Comparison of ENCODE assay signal across 8 cellular contexts in genomic region chr16:96935-97381, GRCh38. TPM values are rescaled to one million over a fixed set of nuclear protein-coding genes. Genes with fewer than 3 reads are reported as not detected.
DNase-seq lines count a peak whose midpoint lies in the region; ATAC-seq and TF ChIP-seq lines count a peak whose summit lies in the region.

No MANE protein-coding gene starts in this region.

- no peak overlapping the region for H3K18ac ChIP-seq in H9 (ENCODE audit: insufficient read length, low read depth, low read length)

- no peaks in the 10 kb centered on the region for H3K9me3 ChIP-seq in H9 (ENCODE audit: control insufficient read depth, low read depth, low read length)

- H4K20me1 ChIP-seq in H9 (ENCODE audit: control insufficient read depth, insufficient read depth, insufficient read length): no peaks in the 10 kb centered on the region

- H3K4me1 Mint-ChIP-seq in H9: peaks cover 0 to 2% of the 10 kb centered on the region in 2 experiments; a peak in 1 of 4 replicates
- H3K4me1 Mint-ChIP-seq in activated naive CD8-positive, alpha-beta T cell treated with anti-CD3 and anti-CD28 coated beads, Interleukin-2, amount 10 ng/mL, durations not matched to agents 7 days and 5 days: peaks cover 5% of the 10 kb centered on the region

- H3K9me3 Mint-ChIP-seq in H9: no peaks in the 10 kb centered on the region; a peak in 1 of 5 replicates
- no peaks in the 10 kb centered on the region for H3K9me3 Mint-ChIP-seq in activated naive CD8-positive, alpha-beta T cell treated with anti-CD3 and anti-CD28 coated beads, Interleukin-2, amount 10 ng/mL, durations not matched to agents 7 days and 5 days

- H3K4me2 ChIP-seq in H9 (ENCODE audit: insufficient read depth, insufficient read length, low read length): no peak overlapping the region

- H3K27me3 ChIP-seq in H9 (ENCODE audit: insufficient read depth, low read length): no peaks in the 10 kb centered on the region

- H3K4me1 ChIP-seq in H9 (ENCODE audit: insufficient read depth, low read length): no peaks in the 10 kb centered on the region

- H2BK20ac ChIP-seq in H9 (ENCODE audit: low read depth, low read length, poor library complexity, severe bottlenecking): no peak overlapping the region

- H3K56ac ChIP-seq in H9 (ENCODE audit: insufficient read length, low read depth, low read length): no peak overlapping the region

- H3K79me2 ChIP-seq in H9 (ENCODE audit: insufficient read depth, low read length): no peaks in the 10 kb centered on the region

- no peak overlapping the region for H3K9ac ChIP-seq in H9 (ENCODE audit: extremely low read depth, insufficient read length, low read length)

- H4K8ac ChIP-seq in H9 (replicated peaks; ENCODE audit: insufficient read length, low read depth, low read length): no peak overlapping the region

- DNase-seq in Daoy (ENCODE audit: low read depth) (peak; percentile 89), H9 (peak; percentile 95), NCI-H1105 (lab: John Stamatoyannopoulos, UW) (peak; percentile 28), SW480 (ENCODE audit: low spot score) (peak; percentile 76), cardiac septum (ENCODE audit: low spot score) (peak; percentile 93), putamen (ENCODE audit: low spot score) (peak; percentile 85)
- DNase-seq in activated naive CD8-positive, alpha-beta T cell treated with anti-CD3 and anti-CD28 coated beads, Interleukin-2, amount 10 ng/mL, durations not matched to agents 7 days and 5 days: peak; percentile 96

- WGBS in H9 (ENCODE audit: extremely low coverage, insufficient read length, low lambda C conversion rate): no CpG with 5 or more reads among the region's 11 CpGs

- peaks cover 2 to 16% (median 4%) of the 10 kb centered on the region in 3 experiments; a peak in 5 of 7 replicates for H3K36me3 Mint-ChIP-seq in H9 (ENCODE audit: insufficient read depth in 1 of 3, low read depth in 3 of 3)
- H3K36me3 Mint-ChIP-seq in activated naive CD8-positive, alpha-beta T cell treated with anti-CD3 and anti-CD28 coated beads, Interleukin-2, amount 10 ng/mL, durations not matched to agents 7 days and 5 days: no peaks in the 10 kb centered on the region

- intact Hi-C loops in cardiac septum (cut with DNase I): loop anchor here (1.0 kb wide), 1 partner anchor 32 kb away; no protein-coding TSS in a partner anchor

- H3K4me3 Mint-ChIP-seq in H9: no peak overlapping the region; a peak in 1 of 5 replicates
- H3K4me3 Mint-ChIP-seq in activated naive CD8-positive, alpha-beta T cell treated with anti-CD3 and anti-CD28 coated beads, Interleukin-2, amount 10 ng/mL, durations not matched to agents 7 days and 5 days: no peak overlapping the region

- no peak overlapping the region for H2BK15ac ChIP-seq in H9 (ENCODE audit: low read depth, low read length)

- H2BK120ac ChIP-seq in H9 (ENCODE audit: low read depth, low read length, poor library complexity, severe bottlenecking): no peak overlapping the region

- no peak overlapping the region for H3K27ac ChIP-seq in H9 (ENCODE audit: insufficient read length, low read depth, low read length)

- peak; percentile 100 for TF ChIP-seq CTCF in H9 (conservative IDR thresholded peaks at IDR 0.05)

- H2AK5ac ChIP-seq in H9 (ENCODE audit: insufficient read length, low read length): no peak overlapping the region

- H2BK5ac ChIP-seq in H9 (ENCODE audit: insufficient read length, low read length): no peak overlapping the region

- H3K4ac ChIP-seq in H9 (ENCODE audit: low read depth, low read length): no peak overlapping the region

- no peaks in the 10 kb centered on the region for H3K79me1 ChIP-seq in H9 (ENCODE audit: insufficient read depth, low read depth, low read length, poor library complexity, severe bottlenecking)

- H3K14ac ChIP-seq in H9 (ENCODE audit: insufficient read depth, low read length): no peak overlapping the region

- H3K27ac Mint-ChIP-seq in H9: no peak overlapping the region; a peak in 1 of 7 replicates
- peak overlapping the region; percentile 40 for H3K27ac Mint-ChIP-seq in activated naive CD8-positive, alpha-beta T cell treated with anti-CD3 and anti-CD28 coated beads, Interleukin-2, amount 10 ng/mL, durations not matched to agents 7 days and 5 days

- no peak overlapping the region for H3T11ph ChIP-seq in H9 (ENCODE audit: low read length)

- no peaks in the 10 kb centered on the region for H3K23me2 ChIP-seq in H9 (ENCODE audit: insufficient read length, low read depth, low read length, poor library complexity, severe bottlenecking)

- H2BK12ac ChIP-seq in H9 (ENCODE audit: insufficient read length, low read depth, low read length): no peak overlapping the region

- no peak overlapping the region for H2AFZ ChIP-seq in H9 (ENCODE audit: low read length)

- ATAC-seq in activated naive CD8-positive, alpha-beta T cell treated with anti-CD3 and anti-CD28 coated beads, Interleukin-2, amount 10 ng/mL, durations not matched to agents 7 days and 5 days (ENCODE audit: low read depth): peak; percentile 93
- ATAC-seq in GM21825 (IDR thresholded peaks at IDR 0.05; ENCODE audit: unreplicated experiment): no peak

- H4K5ac ChIP-seq in H9 (ENCODE audit: insufficient read length, low read depth, low read length): no peak overlapping the region

- no peak overlapping the region for H3K23ac ChIP-seq in H9 (ENCODE audit: insufficient read length, low read depth, low read length)

- H3K27me3 Mint-ChIP-seq in H9 (ENCODE audit: low read depth): no peaks in the 10 kb centered on the region
- no peaks in the 10 kb centered on the region for H3K27me3 Mint-ChIP-seq in activated naive CD8-positive, alpha-beta T cell treated with anti-CD3 and anti-CD28 coated beads, Interleukin-2, amount 10 ng/mL, durations not matched to agents 7 days and 5 days

- POLR2A ChIA-PET in activated naive CD8-positive, alpha-beta T cell treated with anti-CD3 and anti-CD28 coated beads, Interleukin-2, amount 10 ng/mL, durations not matched to agents 7 days and 5 days (lab: Charles Lee): interaction anchor here (0.6 to 4.6 kb wide), 10 partner anchors 20 to 304 kb away, joined by 3 to 52 read pairs (median 4); partner anchors contain the start of genes POLR3K, RHBDF1 and SNRNP25

- H4K91ac ChIP-seq in H9 (ENCODE audit: insufficient read length, low read depth, low read length): no peak overlapping the region

RNA-seq across cellular contexts. Expression of gene MPG, which starts 18.9 kb away (rescaled TPM):
- 55.8 and 72.2 TPM in 2 replicates for total RNA-seq in Daoy (2014; rRNA removed; shearing (Covaris generic))
- total RNA-seq in H9 (2021) (39.1 and 41.7 TPM in 2 replicates), cardiac septum (33.6 TPM)
- total RNA-seq in activated naive CD8-positive, alpha-beta T cell treated with anti-CD3 and anti-CD28 coated beads, Interleukin-2, amount 10 ng/mL, durations not matched to agents 7 days and 5 days: 10 to 100 TPM; 45.8 to 48.1 TPM

RNA-seq across cellular contexts. Expression of gene RHBDF1, which starts 24.5 kb away (rescaled TPM):
- total RNA-seq in Daoy (2014; rRNA removed; shearing (Covaris generic)): 4.7 and 9.3 TPM in 2 replicates
- total RNA-seq in H9 (2021) (34.6 and 35.7 TPM in 2 replicates), cardiac septum (31.4 TPM)
- under 1 TPM in 1 of 2 experiments, not detected in 1; 0.33 TPM for total RNA-seq in activated naive CD8-positive, alpha-beta T cell treated with anti-CD3 and anti-CD28 coated beads, Interleukin-2, amount 10 ng/mL, durations not matched to agents 7 days and 5 days

RNA-seq across cellular contexts. Expression of gene NPRL3, which starts 41.5 kb away (rescaled TPM):
- total RNA-seq in Daoy (2014; rRNA removed; shearing (Covaris generic)): 2.6 and 3.3 TPM in 2 replicates
- 36.9 and 37.1 TPM in 2 replicates for total RNA-seq in H9 (2021)
- 10 to 100 TPM; 27.4 to 31.6 TPM for total RNA-seq in activated naive CD8-positive, alpha-beta T cell treated with anti-CD3 and anti-CD28 coated beads, Interleukin-2, amount 10 ng/mL, durations not matched to agents 7 days and 5 days
- total RNA-seq in cardiac septum: 24.0 TPM

RNA-seq across cellular contexts. Expression of gene SNRNP25, which starts 43.3 kb away (rescaled TPM):
- total RNA-seq in Daoy (2014; rRNA removed; shearing (Covaris generic)): 24.3 and 30.8 TPM in 2 replicates
- total RNA-seq in H9 (2021): 75.3 and 78.5 TPM in 2 replicates
- total RNA-seq in activated naive CD8-positive, alpha-beta T cell treated with anti-CD3 and anti-CD28 coated beads, Interleukin-2, amount 10 ng/mL, durations not matched to agents 7 days and 5 days: 10 to 100 TPM; 52.8 to 59.1 TPM
- 45.6 TPM for total RNA-seq in cardiac septum

RNA-seq across cellular contexts. Expression of gene POLR3K, which starts 43.5 kb away (rescaled TPM):
- 3.2 and 10.8 TPM in 2 replicates for total RNA-seq in Daoy (2014; rRNA removed; shearing (Covaris generic))
- total RNA-seq in H9 (2021): 53.6 and 56.6 TPM in 2 replicates
- total RNA-seq in activated naive CD8-positive, alpha-beta T cell treated with anti-CD3 and anti-CD28 coated beads, Interleukin-2, amount 10 ng/mL, durations not matched to agents 7 days and 5 days: 10 to 100 TPM; 29.2 to 30.1 TPM
- total RNA-seq in cardiac septum: 9.2 TPM

Comparison
In these comparisons a context has a peak if more than half of its experiments do, and no peak if none do; other contexts are left out.
1. DNase-seq: peak in every context shown above with its lines; median percentile 96 in activated naive CD8-positive, alpha-beta T cell treated with anti-CD3 and anti-CD28 coated beads, Interleukin-2, amount 10 ng/mL, durations not matched to agents 7 days and 5 days; 95 in H9; 93 in cardiac septum; 89 in Daoy; 85 in putamen; 76 in SW480; 28 in NCI-H1105.